In genomic region chr3:183369117-183369516, GRCh38 we compare ENCODE assay signal across 1 cellular context.
A peak's percentile ranks its signal among the peaks of the same experiment; 100 is the strongest.
TF ChIP-seq lines count a peak whose summit lies in the region.

No MANE protein-coding gene starts in this region.

TF ChIP-seq in K562, 482 proteins besides CTCF, POLR2A, EP300 and RAD21 (continued from another document):
- TF ChIP-seq MNT (conservative IDR thresholded peaks at IDR 0.05) (peak in 1 of 2 experiments; percentile 13; a peak in 1 of 4 replicates), MTA1 (IDR thresholded peaks at IDR 0.05; ENCODE audit: borderline replicate concordance) (peak; percentile 49; the same call in 1 of the 2 replicates), CTBP1 (IDR thresholded peaks at IDR 0.05; ENCODE audit: borderline replicate concordance) (peak; percentile 87), MAFK (IDR thresholded peaks at IDR 0.05; ENCODE audit: low read length) (peak; percentile 26; the same call in 1 of the 2 replicates), LCOR (CRISPR knock-in tag; IDR thresholded peaks at IDR 0.05) (0 out of 2 replicates have a peak, but pooled peaks have one; percentile 33), PREB (CRISPR knock-in tag; IDR thresholded peaks at IDR 0.05) (no peak), ETV6 (IDR thresholded peaks at IDR 0.05; ENCODE audit: borderline replicate concordance in 1 of 2, low read depth in 2 of 2, low read length in 1 of 2) (no peak), ETV6 (CRISPR knock-in tag; IDR thresholded peaks at IDR 0.05; ENCODE audit: borderline replicate concordance) (no peak), RCOR1 (IDR thresholded peaks at IDR 0.05; ENCODE audit: borderline replicate concordance in 1 of 2, low read depth in 2 of 2, low read length in 2 of 2) (peak in 1 of 2 experiments; percentile 49; a peak in 1 of 4 replicates), ZNF639 (CRISPR knock-in tag; conservative IDR thresholded peaks at IDR 0.05 in 1 of 2, IDR thresholded peaks at IDR 0.05 in 1 of 2) (peak in 1 of 2 experiments; percentile 62; a peak in 1 of 4 replicates), PHF20 (IDR thresholded peaks at IDR 0.05; ENCODE audit: partially characterized antibody) (no peak), ZBTB11 (CRISPR knock-in tag; IDR thresholded peaks at IDR 0.05) (peak in 1 of 3 experiments; percentile 60; a peak in 1 of 6 replicates), DPF2 (IDR thresholded peaks at IDR 0.05) (peak; percentile 56; the same call in 1 of the 2 replicates), CHAMP1 (IDR thresholded peaks at IDR 0.05) (peak; percentile 51; the same call in 1 of the 2 replicates), NFIX (CRISPR knock-in tag; IDR thresholded peaks at IDR 0.05; ENCODE audit: low read depth) (no peak), NFYB (IDR thresholded peaks at IDR 0.05; ENCODE audit: extremely low read depth, insufficient read length) (peak; percentile 39), SPI1 (IDR thresholded peaks at IDR 0.05; ENCODE audit: borderline replicate concordance, low read depth, low read length) (peak; percentile 46; the same call in 1 of the 2 replicates), PHB (CRISPR knock-in tag; IDR thresholded peaks at IDR 0.05) (no peak), YY1 (IDR thresholded peaks at IDR 0.05; ENCODE audit: borderline replicate concordance in 1 of 3, control insufficient read depth in 1 of 3, extremely low read depth in 1 of 3, insufficient read depth in 3 of 3, insufficient read length in 1 of 3, insufficient replicate concordance in 2 of 3, low read depth in 1 of 3, low read length in 2 of 3) (peak in 1 of 3 experiments; percentile 24), ARID1B (IDR thresholded peaks at IDR 0.05) (peak; percentile 68), MCM7 (IDR thresholded peaks at IDR 0.05) (no peak), BRCA1 (IDR thresholded peaks at IDR 0.05) (no peak), BRCA1 (CRISPR knock-in tag; IDR thresholded peaks at IDR 0.05) (no peak), ZEB2 (IDR thresholded peaks at IDR 0.05) (0 out of 2 replicates have a peak, but pooled peaks have one; percentile 13), RREB1 (CRISPR knock-in tag; IDR thresholded peaks at IDR 0.05) (no peak), ZNF695 (CRISPR knock-in tag; IDR thresholded peaks at IDR 0.05) (no peak), VEZF1 (CRISPR knock-in tag; IDR thresholded peaks at IDR 0.05) (0 out of 2 replicates have a peak, but pooled peaks have one; percentile 17), HDGF (IDR thresholded peaks at IDR 0.05) (peak; percentile 70; the same call in 1 of the 2 replicates), SOX6 (IDR thresholded peaks at IDR 0.05) (peak; percentile 74; the same call in 1 of the 2 replicates), MTA3 (IDR thresholded peaks at IDR 0.05; ENCODE audit: borderline replicate concordance) (peak; percentile 29; the same call in 1 of the 2 replicates), RNF219 (CRISPR knock-in tag; IDR thresholded peaks at IDR 0.05) (no peak), ELF4 (CRISPR knock-in tag; IDR thresholded peaks at IDR 0.05) (0 out of 2 replicates have a peak, but pooled peaks have one; percentile 38), MYBL2 (IDR thresholded peaks at IDR 0.05; ENCODE audit: low read depth) (peak; percentile 61; the same call in 1 of the 2 replicates), MYBL2 (CRISPR knock-in tag; IDR thresholded peaks at IDR 0.05; ENCODE audit: borderline replicate concordance) (no peak), FOXM1 (IDR thresholded peaks at IDR 0.05; ENCODE audit: low read depth) (peak; percentile 97), FOXM1 (CRISPR knock-in tag; IDR thresholded peaks at IDR 0.05; ENCODE audit: low read depth) (no peak)
